ENCODE assay signal across 1 cellular context in genomic region chr15:67901922-67902321, GRCh38.
TF ChIP-seq lines count a peak whose summit lies in the region.

No MANE protein-coding gene starts in this region.

TF ChIP-seq in GM23338, 12 proteins besides CTCF, POLR2A, EP300 and RAD21 (continued from another document):
- TF ChIP-seq ZNF462 (CRISPR knock-in tag; IDR thresholded peaks at IDR 0.05) (no peak), STAT1 (IDR thresholded peaks at IDR 0.05; ENCODE audit: unreplicated experiment) (no peak), REST (IDR thresholded peaks at IDR 0.05; ENCODE audit: unreplicated experiment) (no peak), JUNB (IDR thresholded peaks at IDR 0.05; ENCODE audit: unreplicated experiment) (no peak), CREB1 (CRISPR knock-in tag; IDR thresholded peaks at IDR 0.05; ENCODE audit: low read depth) (no peak), ZNF114 (CRISPR knock-in tag; IDR thresholded peaks at IDR 0.05) (no peak)
- TF ChIP-seq, protein P1, sequence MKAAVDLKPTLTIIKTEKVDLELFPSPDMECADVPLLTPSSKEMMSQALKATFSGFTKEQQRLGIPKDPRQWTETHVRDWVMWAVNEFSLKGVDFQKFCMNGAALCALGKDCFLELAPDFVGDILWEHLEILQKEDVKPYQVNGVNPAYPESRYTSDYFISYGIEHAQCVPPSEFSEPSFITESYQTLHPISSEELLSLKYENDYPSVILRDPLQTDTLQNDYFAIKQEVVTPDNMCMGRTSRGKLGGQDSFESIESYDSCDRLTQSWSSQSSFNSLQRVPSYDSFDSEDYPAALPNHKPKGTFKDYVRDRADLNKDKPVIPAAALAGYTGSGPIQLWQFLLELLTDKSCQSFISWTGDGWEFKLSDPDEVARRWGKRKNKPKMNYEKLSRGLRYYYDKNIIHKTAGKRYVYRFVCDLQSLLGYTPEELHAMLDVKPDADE (IDR thresholded peaks at IDR 0.05) = no peak
